ENCODE assay signal across 11 cellular contexts in genomic region chr1:58885998-58886397, GRCh38.
DNase-seq lines count a peak whose midpoint lies in the region; ATAC-seq, FAIRE-seq and TF ChIP-seq lines count a peak whose summit lies in the region.
"Had no signal": no experiment of that assay in that cellular context is flagged by ENCODE, and none has a peak within 500 bp of the region (broad histone marks: within the 10 kb centered on the region; RNA-seq: fewer than 3 reads in every experiment).

No MANE protein-coding gene starts in this region.

- no peaks in the 10 kb centered on the region for H3K27me3 Mint-ChIP-seq in chondrocyte (ENCODE audit: low read depth)
- H3K27me3 Mint-ChIP-seq in natural killer cell (ENCODE audit: low read depth in 2 of 2): no peaks in the 10 kb centered on the region
- peaks cover 6% of the 10 kb centered on the region for H3K27me3 Mint-ChIP-seq in neural progenitor cell (ENCODE audit: insufficient read depth, low read depth)

- TF ChIP-seq POLR2A in A549 (IDR thresholded peaks at IDR 0.05; ENCODE audit: low read length) (no peak), GM12892 (IDR thresholded peaks at IDR 0.05; ENCODE audit: low read depth, low read length) (no peak)

- TF ChIP-seq RAD21 in A549 (conservative IDR thresholded peaks at IDR 0.05 in 1 of 2, IDR thresholded peaks at IDR 0.05 in 1 of 2): no peak

- H3K4me3 ChIP-seq in A549 (no peak overlapping the region), KMS-11 (IDR thresholded peaks at IDR 0.05; ENCODE audit: insufficient read depth, low read depth, low read length) (no peak overlapping the region), neural progenitor cell (no peak overlapping the region)

- no peak for ATAC-seq in A549
- ATAC-seq in natural killer cell: peak; percentile 70 to 91 (median 86)
- ATAC-seq: SK-N-SH treated with all-trans-retinoic acid at 6 μM for 48 hours had no signal

- H3K27ac Mint-ChIP-seq in chondrocyte (ENCODE audit: unreplicated experiment) (peak overlapping the region; percentile 9), natural killer cell (peak overlapping the region; percentile 76 to 78), neural progenitor cell (no peak overlapping the region)

- H3K4me1 ChIP-seq in A549 (peaks cover 45% of the 10 kb centered on the region), KMS-11 (ENCODE audit: low read depth, poor library complexity, severe bottlenecking) (peaks cover 58% of the 10 kb centered on the region), neural progenitor cell (peaks cover 5% of the 10 kb centered on the region)

- H3K36me3 Mint-ChIP-seq in chondrocyte (ENCODE audit: low read depth) (no peaks in the 10 kb centered on the region), natural killer cell (no peaks in the 10 kb centered on the region), neural progenitor cell (no peaks in the 10 kb centered on the region)

- H3K9me3 ChIP-seq in A549 (no peaks in the 10 kb centered on the region), neural progenitor cell (ENCODE audit: low read depth) (no peaks in the 10 kb centered on the region)

- FAIRE-seq in A549 (lab: Jason Lieb, UNC) (no peak), GM12892 (lab: Jason Lieb, UNC) (no peak)
- FAIRE-seq: colon had no signal

- no peaks in the 10 kb centered on the region for H3K36me3 ChIP-seq in KMS-11 (ENCODE audit: insufficient read depth)
- H3K36me3 ChIP-seq in neural progenitor cell: no peaks in the 10 kb centered on the region

- TF ChIP-seq EP300 in A549 (IDR thresholded peaks at IDR 0.05): no peak

- POLR2A ChIA-PET in A549 (lab: Yijun Ruan, JAX): no interaction called here

- H3F3A ChIP-seq in neural progenitor cell (ENCODE audit: low read depth): no peaks in the 10 kb centered on the region

- no peaks in the 10 kb centered on the region for H4K20me1 ChIP-seq in KMS-11 (ENCODE audit: insufficient read depth)
- H4K20me1 ChIP-seq in neural progenitor cell (ENCODE audit: low read depth): no peaks in the 10 kb centered on the region

- peak overlapping the region; percentile 44 for H2AFZ ChIP-seq in KMS-11 (ENCODE audit: low read depth)
- no peak overlapping the region for H2AFZ ChIP-seq in neural progenitor cell (replicated peaks)

- H3K27me3 ChIP-seq in KMS-11 (ENCODE audit: insufficient read depth, low read depth) (no peaks in the 10 kb centered on the region), neural progenitor cell (no peaks in the 10 kb centered on the region)

- peak overlapping the region; percentile 81 to 91; a peak in 4 of 6 replicates for H3K27ac ChIP-seq in A549
- peak overlapping the region; percentile 68 for H3K27ac ChIP-seq in KMS-11
- H3K27ac ChIP-seq in neural progenitor cell: no peak overlapping the region

- no peak for DNase-seq in A549 (ENCODE audit: low read depth in 1 of 2, low spot score in 1 of 2)
- DNase-seq in chondrocyte (ENCODE audit: low spot score): no peak
- DNase-seq in natural killer cell: peak; percentile 34
- no peak for DNase-seq in SW480 (ENCODE audit: low spot score)
- no peak for DNase-seq in neural progenitor cell (ENCODE audit: low spot score)
- DNase-seq in GM12892 (ENCODE audit: insufficient read length): no peak
- no peak for DNase-seq in mucosa of gallbladder (ENCODE audit: low spot score)
- DNase-seq: stimulated activated CD8-positive, alpha-beta memory T cell treated with anti-CD3 and anti-CD28 coated beads, Interleukin-4, amount 100 ng/mL, for 48 hours had no signal

- H3K9ac ChIP-seq in KMS-11 (no peak overlapping the region; the same call in 1 of the 2 replicates), neural progenitor cell (no peak overlapping the region)

- no peaks in the 10 kb centered on the region for H3K79me2 ChIP-seq in KMS-11 (ENCODE audit: insufficient read depth, low read depth)
- no peaks in the 10 kb centered on the region for H3K79me2 ChIP-seq in neural progenitor cell (ENCODE audit: low read depth)

- TF ChIP-seq CTCF in A549 (IDR thresholded peaks at IDR 0.05): no peak
- no peak for TF ChIP-seq CTCF in KMS-11 (conservative IDR thresholded peaks at IDR 0.05; ENCODE audit: low read depth, low read length)
- TF ChIP-seq CTCF in chondrocyte (IDR thresholded peaks at IDR 0.05): no peak
- no peak for TF ChIP-seq CTCF in natural killer cell (IDR thresholded peaks at IDR 0.05)
- no peak for TF ChIP-seq CTCF in neural progenitor cell (IDR thresholded peaks at IDR 0.05)

- CTCF ChIA-PET in A549 (lab: Yijun Ruan, JAX): no interaction called here

- H3K4me1 Mint-ChIP-seq in chondrocyte (ENCODE audit: low read depth): peaks cover 47% of the 10 kb centered on the region
- peaks cover 62 to 79% of the 10 kb centered on the region in 2 donors for H3K4me1 Mint-ChIP-seq in natural killer cell
- H3K4me1 Mint-ChIP-seq in neural progenitor cell: peaks cover 18% of the 10 kb centered on the region

- WGBS in A549 (ENCODE audit: missing lambda C conversion rate): 94% methylated on average over 5 of the region's 5 CpGs

- H3K9me3 Mint-ChIP-seq in chondrocyte (ENCODE audit: low read depth) (no peaks in the 10 kb centered on the region), natural killer cell (no peaks in the 10 kb centered on the region), neural progenitor cell (no peaks in the 10 kb centered on the region)

- H3K4me2 ChIP-seq in A549 (no peak overlapping the region), KMS-11 (peak overlapping the region; percentile 51), neural progenitor cell (no peak overlapping the region)

- no peak overlapping the region for H3K4me3 Mint-ChIP-seq in chondrocyte (ENCODE audit: unreplicated experiment)
- H3K4me3 Mint-ChIP-seq in natural killer cell: peak overlapping the region; percentile 72
- no peak overlapping the region for H3K4me3 Mint-ChIP-seq in neural progenitor cell

- intact Hi-C loops in natural killer cell (cut with micrococcal nuclease): loop anchor here (1.0 to 10.0 kb wide), 4 partner anchors 25 to 406 kb away; partner anchors contain the start of gene JUN

TF ChIP-seq in A549, 52 proteins besides CTCF, POLR2A, EP300 and RAD21:
- TF ChIP-seq HOXB5 (CRISPR knock-in tag; IDR thresholded peaks at IDR 0.05) (no peak), FOXS1 (CRISPR knock-in tag; IDR thresholded peaks at IDR 0.05) (no peak), ZC3H11A (IDR thresholded peaks at IDR 0.05) (no peak), BHLHE40 (IDR thresholded peaks at IDR 0.05; ENCODE audit: low read depth, low read length) (no peak), SREBF2 (IDR thresholded peaks at IDR 0.05) (no peak), POLR2AphosphoS2 (conservative IDR thresholded peaks at IDR 0.05; ENCODE audit: low read length) (no peak)
TF ChIP-seq in A549: peak in this region for 0.

Comparison
In these comparisons a context has a peak if more than half of its experiments do, and no peak if none do; other contexts are left out.
1. ATAC-seq: peak in natural killer cell (3 of 3); none in A549 (0 of 2).